In genomic region chr10:131173484-131174210, GRCh38 we compare ENCODE assay signal across 2 cellular contexts.
TF ChIP-seq lines count a peak whose summit lies in the region.

No MANE protein-coding gene starts in this region.

TF ChIP-seq in H1, 55 proteins besides CTCF, POLR2A, EP300 and RAD21:
- TF ChIP-seq CBX8 (IDR thresholded peaks at IDR 0.05; ENCODE audit: borderline replicate concordance, low read depth, low read length) (no peak), SIX5 (IDR thresholded peaks at IDR 0.05; ENCODE audit: low read depth, low read length) (no peak), CTBP2 (IDR thresholded peaks at IDR 0.05; ENCODE audit: borderline replicate concordance, insufficient read depth, insufficient read length, low read length) (no peak), RXRA (IDR thresholded peaks at IDR 0.05; ENCODE audit: insufficient read depth, low read depth, low read length) (no peak), SP2 (IDR thresholded peaks at IDR 0.05; ENCODE audit: low read length) (no peak), NANOG (IDR thresholded peaks at IDR 0.05; ENCODE audit: insufficient read depth, low read depth, low read length, poor library complexity, severe bottlenecking) (no peak), RBBP5 (IDR thresholded peaks at IDR 0.05; ENCODE audit: borderline replicate concordance, low read depth, low read length) (no peak), TBP (IDR thresholded peaks at IDR 0.05; ENCODE audit: low read depth, low read length) (no peak), CHD2 (IDR thresholded peaks at IDR 0.05; ENCODE audit: low read length) (no peak), MAFK (IDR thresholded peaks at IDR 0.05; ENCODE audit: low read depth, low read length) (no peak), CEBPB (IDR thresholded peaks at IDR 0.05; ENCODE audit: low read depth, low read length) (no peak), HDAC6 (IDR thresholded peaks at IDR 0.05; ENCODE audit: low read depth, low read length) (no peak), SAP30 (IDR thresholded peaks at IDR 0.05; ENCODE audit: insufficient read depth, insufficient replicate concordance, low read length) (no peak), ATF2 (IDR thresholded peaks at IDR 0.05; ENCODE audit: low read length) (no peak), RNF2 (IDR thresholded peaks at IDR 0.05; ENCODE audit: borderline replicate concordance, low read depth, low read length, missing control alignments, poor library complexity, severe bottlenecking) (no peak), ATF3 (IDR thresholded peaks at IDR 0.05; ENCODE audit: insufficient read depth, low read depth, low read length) (no peak), BRCA1 (IDR thresholded peaks at IDR 0.05; ENCODE audit: low read depth, low read length) (no peak)

TF ChIP-seq in SK-N-SH treated with all-trans-retinoic acid at 6 μM for 48 hours, 23 proteins besides CTCF, POLR2A, EP300 and RAD21 (continued from another document):
- TF ChIP-seq ARNTL (CRISPR knock-in tag; IDR thresholded peaks at IDR 0.05; ENCODE audit: borderline replicate concordance, low read depth) (no peak), CREB5 (CRISPR knock-in tag; IDR thresholded peaks at IDR 0.05; ENCODE audit: low read depth) (no peak)
